Comparison of ENCODE assay signal across 11 cellular contexts in genomic region chr4:122083356-122083755, GRCh38.
"Had no signal": no experiment of that assay in that cellular context is flagged by ENCODE, and none has a peak within 500 bp of the region (broad histone marks: within the 10 kb centered on the region; RNA-seq: fewer than 3 reads in every experiment).

No MANE protein-coding gene starts in this region.

- H3K9ac ChIP-seq: GM23248, KMS-11 had no signal

- H3K4me2 ChIP-seq: KMS-11 had no signal

- H3K4me3 Mint-ChIP-seq: HFFc6, IgD-negative memory B cell had no signal

- H3K27ac Mint-ChIP-seq: HFFc6, IgD-negative memory B cell had no signal

- H2AFZ ChIP-seq: GM23248 had no signal

- H3K9me3 Mint-ChIP-seq: HFFc6 had no signal

- H3K27ac ChIP-seq: GM23248, HL-60, KMS-11 had no signal

- DNase-seq: GM23248, H7, HFFc6, Karpas-422, KBM-7 had no signal

- H3K4me1 Mint-ChIP-seq: IgD-negative memory B cell had no signal

- H3K4me3 ChIP-seq: GM23248, HAP-1 had no signal

- FAIRE-seq: HepG2 had no signal

- H3K9me3 ChIP-seq: HAP-1 had no signal

- H3K36me3 ChIP-seq: HAP-1 had no signal

- ATAC-seq: HCT116, HepG2 had no signal
